ENCODE assay signal across 8 cellular contexts in the genomic region with DNA sequence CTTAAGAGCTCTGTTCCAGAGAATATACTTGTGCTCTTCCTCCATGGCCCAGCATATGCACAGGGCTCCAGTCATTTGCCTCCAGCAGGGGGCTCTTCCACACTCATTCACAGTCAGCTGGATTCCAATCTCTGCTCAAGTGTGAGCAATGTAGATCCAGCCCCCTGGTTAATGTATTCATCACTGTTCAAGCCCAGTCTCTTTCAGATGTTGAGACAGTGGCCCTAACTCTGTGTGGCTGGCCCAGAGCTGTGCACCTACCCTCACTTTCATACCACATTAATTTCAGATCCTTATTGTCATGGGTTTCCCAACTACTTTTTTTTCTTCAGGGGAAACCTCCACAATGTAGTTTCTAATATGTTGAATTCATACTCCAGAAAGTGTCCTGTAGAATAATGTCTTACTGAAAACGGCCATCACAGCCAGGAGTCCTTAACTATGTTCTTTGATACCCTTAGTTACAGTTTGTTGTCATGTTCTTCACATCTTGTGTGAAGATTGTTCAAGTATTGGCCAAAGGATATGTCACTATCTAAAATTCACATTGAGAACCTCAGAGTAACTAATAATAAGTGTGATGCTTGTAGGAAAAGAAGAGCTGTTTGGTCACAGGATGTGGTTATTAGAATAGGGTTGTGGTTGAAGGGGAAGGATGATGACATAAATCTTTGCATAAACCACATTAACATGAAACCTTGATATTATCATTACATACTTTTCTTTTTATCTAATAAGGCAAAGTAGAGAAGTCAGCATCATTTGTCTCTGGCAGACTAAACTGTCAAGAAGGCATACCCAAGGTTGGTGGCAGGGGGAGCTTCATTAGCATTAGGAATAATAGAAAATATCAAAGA. TPM values are rescaled to one million over a fixed set of nuclear protein-coding genes. Genes with fewer than 3 reads are reported as not detected.
DNase-seq lines count a peak whose midpoint lies in the region; ATAC-seq, FAIRE-seq and TF ChIP-seq lines count a peak whose summit lies in the region.

No MANE protein-coding gene starts in this region.

- no peaks in the 10 kb centered on the region for H3K36me3 ChIP-seq in BLaER1
- no peaks in the 10 kb centered on the region for H3K36me3 ChIP-seq in Peyer's patch
- no peaks in the 10 kb centered on the region for H3K36me3 ChIP-seq in keratinocyte (ENCODE audit: control insufficient read depth in 2 of 2, extremely low read depth in 1 of 2, insufficient read depth in 2 of 2, low read length in 2 of 2)

- H3K9me3 Mint-ChIP-seq in activated naive CD8-positive, alpha-beta T cell treated with anti-CD3 and anti-CD28 coated beads for 36 hours: peaks cover 12% of the 10 kb centered on the region

- H3K4me3 ChIP-seq in BLaER1: no peak overlapping the region
- H3K4me3 ChIP-seq in Peyer's patch: no peak overlapping the region
- H3K4me3 ChIP-seq in keratinocyte (ENCODE audit: control insufficient read depth in 2 of 3, extremely low read depth in 1 of 3, insufficient read depth in 2 of 3, low read depth in 1 of 3, low read length in 3 of 3): no peak overlapping the region

- no peak overlapping the region for H2AFZ ChIP-seq in keratinocyte (ENCODE audit: control insufficient read depth, low read length)

- H3K4me1 ChIP-seq in BLaER1 (peaks cover 43% of the 10 kb centered on the region), Peyer's patch (no peaks in the 10 kb centered on the region), keratinocyte (ENCODE audit: control insufficient read depth, extremely low read depth, insufficient read depth, low read length) (peaks cover 6% of the 10 kb centered on the region)

- H3K27ac Mint-ChIP-seq in activated naive CD8-positive, alpha-beta T cell treated with anti-CD3 and anti-CD28 coated beads for 36 hours: peak overlapping the region; percentile 97

- H4K20me1 ChIP-seq in BLaER1 (no peaks in the 10 kb centered on the region), keratinocyte (ENCODE audit: control insufficient read depth, extremely low read depth, insufficient read depth, low read length) (no peaks in the 10 kb centered on the region)

- H3K9me3 ChIP-seq in BLaER1 (peaks cover 11% of the 10 kb centered on the region), Peyer's patch (no peaks in the 10 kb centered on the region), keratinocyte (ENCODE audit: control insufficient read depth, low read depth, low read length) (no peaks in the 10 kb centered on the region)

- H3K4me1 Mint-ChIP-seq in activated naive CD8-positive, alpha-beta T cell treated with anti-CD3 and anti-CD28 coated beads for 36 hours: peaks cover 45% of the 10 kb centered on the region

- peaks cover 4% of the 10 kb centered on the region for H3K27me3 Mint-ChIP-seq in activated naive CD8-positive, alpha-beta T cell treated with anti-CD3 and anti-CD28 coated beads for 36 hours

- FAIRE-seq in keratinocyte (lab: Jason Lieb, UNC): peak; percentile 68

- TF ChIP-seq POLR2A in Peyer's patch (IDR thresholded peaks at IDR 0.05): no peak

- H3K27me3 ChIP-seq in BLaER1: no peaks in the 10 kb centered on the region
- no peaks in the 10 kb centered on the region for H3K27me3 ChIP-seq in Peyer's patch
- H3K27me3 ChIP-seq in keratinocyte (ENCODE audit: control insufficient read depth, extremely low read depth, insufficient read depth, low read length): no peaks in the 10 kb centered on the region

- dilution Hi-C loops in keratinocyte (cut with MboI; ENCODE audit: extremely low pct_ligation_motif_present, low sequenced_read_pairs): no loop called here

- H3K36me3 Mint-ChIP-seq in activated naive CD8-positive, alpha-beta T cell treated with anti-CD3 and anti-CD28 coated beads for 36 hours: peaks cover 13% of the 10 kb centered on the region

- ATAC-seq in GM18907 (IDR thresholded peaks at IDR 0.05; ENCODE audit: unreplicated experiment) (peak; percentile 78), HG03045 (IDR thresholded peaks at IDR 0.05; ENCODE audit: unreplicated experiment) (peak; percentile 70)

- H3K27ac ChIP-seq in BLaER1 (peak overlapping the region; percentile 73), Peyer's patch (peak overlapping the region in 3 of 4 donors; percentile 35 to 69 (median 67)), keratinocyte (ENCODE audit: control insufficient read depth, insufficient read depth, low read length) (no peak overlapping the region)

- TF ChIP-seq CTCF in Peyer's patch (IDR thresholded peaks at IDR 0.05) (peak in 3 of 6 experiments; percentile 6 to 44 (median 19)), keratinocyte (optimal IDR thresholded peaks at IDR 0.05 in 1 of 3, IDR thresholded peaks at IDR 0.05 in 1 of 3, conservative IDR thresholded peaks at IDR 0.05 in 1 of 3; ENCODE audit: extremely low read depth in 1 of 3, insufficient read depth in 2 of 3, low read length in 3 of 3) (peak; percentile 45 to 74 (median 73))

- peak overlapping the region; percentile 60 for H3K4me3 Mint-ChIP-seq in activated naive CD8-positive, alpha-beta T cell treated with anti-CD3 and anti-CD28 coated beads for 36 hours

- no peaks in the 10 kb centered on the region for H3K9me1 ChIP-seq in keratinocyte (ENCODE audit: control insufficient read depth, extremely low read depth, insufficient read depth, low read length)

- peak in 1 of 3 donors; percentile 44 for DNase-seq in Peyer's patch
- peak; percentile 47 for DNase-seq in activated naive CD8-positive, alpha-beta T cell treated with anti-CD3 and anti-CD28 coated beads for 36 hours
- no peak for DNase-seq in keratinocyte (ENCODE audit: low read depth, low spot score)
- peak; percentile 24 for DNase-seq in stimulated activated naive CD4-positive, alpha-beta T cell treated with Interleukin-2 at 50 U/mL for 16 hours (lab: John Stamatoyannopoulos, UW)
- DNase-seq in HPDE6-E6E7 (ENCODE audit: extremely low spot score): no peak

- H3K4me2 ChIP-seq in BLaER1 (peak overlapping the region; percentile 75), keratinocyte (ENCODE audit: control insufficient read depth, extremely low read depth, insufficient read depth, low read depth, low read length) (peak overlapping the region; percentile 40)

- no peak overlapping the region for H3K9ac ChIP-seq in BLaER1
- no peak overlapping the region for H3K9ac ChIP-seq in keratinocyte (ENCODE audit: control insufficient read depth, extremely low read depth, insufficient read depth, low read length)

- no peaks in the 10 kb centered on the region for H3K79me2 ChIP-seq in keratinocyte (ENCODE audit: control insufficient read depth, insufficient read depth, low read length)

RNA-seq across cellular contexts. Expression of a gene that starts 14.4 kb away (rescaled TPM):
- total RNA-seq in Peyer's patch: 10 to 100 TPM in 1 of 4 donors, 1 to 10 TPM in 1, under 1 TPM in 1, not detected in 1; 0.67 to 36.3 (median 1.5) TPM
- 1 to 10 TPM; 4.4 to 5.3 TPM for total RNA-seq in activated naive CD8-positive, alpha-beta T cell treated with anti-CD3 and anti-CD28 coated beads for 36 hours
- 0.70 TPM in 1 of 3 replicates, not detected in the others for polyA plus RNA-seq in keratinocyte
- not detected for polyA plus RNA-seq in keratinocyte (2011; ENCODE audit: low read depth)
- polyA plus RNA-seq in keratinocyte (2011; cell fraction: cytosol; rRNA removed): not detected in 2 replicates
- polyA plus RNA-seq in keratinocyte (2011; cell fraction: nucleus; rRNA removed): not detected in 2 replicates
- 0.34 and 0.54 TPM in 2 replicates for polyA plus RNA-seq in keratinocyte (2012; ENCODE audit: low replicate concordance)
- not detected in 3 replicates for polyA minus RNA-seq in keratinocyte
- not detected for polyA minus RNA-seq in keratinocyte (2011; cell fraction: cytosol; rRNA and poly(A)+ RNA removed)
- not detected in 2 replicates for polyA minus RNA-seq in keratinocyte (2011; cell fraction: nucleus; rRNA and poly(A)+ RNA removed)

RNA-seq across cellular contexts. Expression of a gene that starts 33.1 kb away (rescaled TPM):
- total RNA-seq in Peyer's patch: 100 to 1,000 TPM in 2 of 4 donors, 10 to 100 TPM in 2; 49.8 to 260 (median 102) TPM
- total RNA-seq in activated naive CD8-positive, alpha-beta T cell treated with anti-CD3 and anti-CD28 coated beads for 36 hours: 1 to 10 TPM; 4.2 to 5.1 TPM
- 0.12 to 0.54 TPM (median 0.31 TPM) in 3 replicates for polyA plus RNA-seq in keratinocyte
- 1.3 TPM for polyA plus RNA-seq in keratinocyte (2011; ENCODE audit: low read depth)
- polyA plus RNA-seq in keratinocyte (2011; cell fraction: cytosol; rRNA removed): 0.05 and 0.11 TPM in 2 replicates
- polyA plus RNA-seq in keratinocyte (2011; cell fraction: nucleus; rRNA removed): 0.35 and 0.59 TPM in 2 replicates
- 0.15 and 1.5 TPM in 2 replicates for polyA plus RNA-seq in keratinocyte (2012; ENCODE audit: low replicate concordance)
- 0.36 TPM in 1 of 3 replicates, not detected in the others for polyA minus RNA-seq in keratinocyte
- not detected for polyA minus RNA-seq in keratinocyte (2011; cell fraction: cytosol; rRNA and poly(A)+ RNA removed)
- polyA minus RNA-seq in keratinocyte (2011; cell fraction: nucleus; rRNA and poly(A)+ RNA removed): not detected in 2 replicates

RNA-seq across cellular contexts. Expression of a gene that starts 43.7 kb away (rescaled TPM):
- total RNA-seq in Peyer's patch: 10 to 100 TPM in 1 of 4 donors, 1 to 10 TPM in 1, not detected in 2; 7.6 to 18.2 TPM
- total RNA-seq in activated naive CD8-positive, alpha-beta T cell treated with anti-CD3 and anti-CD28 coated beads for 36 hours: 10 to 100 TPM; 13.9 to 17.5 TPM
- 37.5 to 78.0 TPM (median 40.5 TPM) in 3 replicates for polyA plus RNA-seq in keratinocyte
- polyA plus RNA-seq in keratinocyte (2011; ENCODE audit: low read depth): 6.5 TPM
- polyA plus RNA-seq in keratinocyte (2011; cell fraction: cytosol; rRNA removed): 31.3 and 40.2 TPM in 2 replicates
- 82.8 and 91.9 TPM in 2 replicates for polyA plus RNA-seq in keratinocyte (2011; cell fraction: nucleus; rRNA removed)
- 20.7 and 30.3 TPM in 2 replicates for polyA plus RNA-seq in keratinocyte (2012; ENCODE audit: low replicate concordance)
- polyA minus RNA-seq in keratinocyte: 19.1 to 36.4 TPM (median 35.2 TPM) in 3 replicates
- 29.4 TPM for polyA minus RNA-seq in keratinocyte (2011; cell fraction: cytosol; rRNA and poly(A)+ RNA removed)
- 52.9 and 56.1 TPM in 2 replicates for polyA minus RNA-seq in keratinocyte (2011; cell fraction: nucleus; rRNA and poly(A)+ RNA removed)

Comparison
In these comparisons a context has a peak if more than half of its experiments do, and no peak if none do; other contexts are left out.
1. DNase-seq: peak in activated naive CD8-positive, alpha-beta T cell treated with anti-CD3 and anti-CD28 coated beads for 36 hours (single experiment) and stimulated activated naive CD4-positive, alpha-beta T cell treated with Interleukin-2 at 50 U/mL for 16 hours (single experiment); none in keratinocyte (single experiment) and HPDE6-E6E7 (single experiment).
2. RNA of a gene that starts 33.1 kb away (total RNA-seq): 49.8 to 260 TPM in Peyer's patch; 4.2 to 5.1 TPM in activated naive CD8-positive, alpha-beta T cell treated with anti-CD3 and anti-CD28 coated beads for 36 hours; every median in the first group is over 4 times any median in the second.